ENCODE assay signal across 11 cellular contexts in the genomic region with DNA sequence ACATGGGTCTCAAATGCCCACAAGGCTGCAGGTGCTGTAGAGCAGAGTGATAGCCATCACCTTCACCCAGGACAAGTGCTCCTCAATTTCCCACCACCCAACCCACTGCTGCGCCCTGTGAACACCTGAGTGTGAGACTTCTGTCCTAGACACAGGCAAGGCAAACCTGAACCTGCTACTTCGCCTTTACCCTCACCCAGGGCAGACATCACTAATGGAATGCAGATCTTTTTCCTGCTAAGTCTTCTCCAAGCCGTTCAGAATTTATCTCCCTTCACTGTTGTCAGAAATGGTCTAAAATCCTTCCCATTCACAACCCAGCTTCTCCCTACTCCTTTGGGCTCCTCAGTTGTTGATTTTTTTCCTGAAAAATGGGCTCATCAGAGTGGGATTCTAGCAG.
DNase-seq lines count a peak whose midpoint lies in the region; ATAC-seq and TF ChIP-seq lines count a peak whose summit lies in the region.
"Had no signal": no experiment of that assay in that cellular context is flagged by ENCODE, and none has a peak within 500 bp of the region (broad histone marks: within the 10 kb centered on the region; RNA-seq: fewer than 3 reads in every experiment).

No MANE protein-coding gene starts in this region.

- no peak for TF ChIP-seq POLR2A in spleen (IDR thresholded peaks at IDR 0.05)

- 70 to 87% (median 77%) methylated on average over 3 of the region's 3 CpGs for WGBS in spleen, 5 donors

- intact Hi-C loops in spleen (cut with DNase I; ENCODE audit: low total_unique reads) = no loop called here

- H3K27ac Mint-ChIP-seq in activated CD4-positive, alpha-beta T cell treated with anti-CD3 and anti-CD28 coated beads, Interleukin-2, amount 10 ng/mL, durations not matched to agents 7 days and 5 days = peak overlapping the region; percentile 94
- H3K27ac Mint-ChIP-seq in T-cell = peak overlapping the region; percentile 93 to 94

- POLR2A ChIA-PET in activated CD4-positive, alpha-beta T cell treated with anti-CD3 and anti-CD28 coated beads, Interleukin-2, amount 10 ng/mL, durations not matched to agents 7 days and 5 days (lab: Charles Lee) = no interaction called here
- POLR2A ChIA-PET in T-cell (lab: Charles Lee) = interaction anchor here in 1 of 2 donors (0.6 kb wide), 1 partner anchor 11 kb away, joined by 4 read pairs; no protein-coding TSS in a partner anchor

- H3K27me3 ChIP-seq in effector memory CD4-positive, alpha-beta T cell (replicated peaks; ENCODE audit: control insufficient read depth, insufficient read depth, low read length, poor library complexity, severe bottlenecking) = no peaks in the 10 kb centered on the region
- H3K27me3 ChIP-seq in spleen (replicated peaks in 1 of 7) = no peaks in the 10 kb centered on the region

- no peaks in the 10 kb centered on the region for H3K9me3 ChIP-seq in effector memory CD4-positive, alpha-beta T cell (ENCODE audit: control insufficient read depth, low read length)
- H3K9me3 ChIP-seq in spleen = peaks cover 0 to 5% (median 0%) of the 10 kb centered on the region in 8 donors
- H3K9me3 ChIP-seq: thoracic aorta had no signal

- H3K4me3 Mint-ChIP-seq in activated CD4-positive, alpha-beta T cell treated with anti-CD3 and anti-CD28 coated beads, Interleukin-2, amount 10 ng/mL, durations not matched to agents 7 days and 5 days = peak overlapping the region; percentile 55
- H3K4me3 Mint-ChIP-seq in T-cell = peak overlapping the region; percentile 67 to 76 (median 69)

- no peak overlapping the region for H3K4me3 ChIP-seq in effector memory CD4-positive, alpha-beta T cell (ENCODE audit: insufficient read depth, low read depth, low read length, poor library complexity, severe bottlenecking)
- peak overlapping the region in 1 of 8 donors; percentile 60 for H3K4me3 ChIP-seq in spleen
- H3K4me3 ChIP-seq: thoracic aorta had no signal

- TF ChIP-seq CTCF in spleen (IDR thresholded peaks at IDR 0.05 in 8 of 11, conservative IDR thresholded peaks at IDR 0.05 in 3 of 11) = no peak

- peaks cover 60% of the 10 kb centered on the region for H3K4me1 ChIP-seq in effector memory CD4-positive, alpha-beta T cell (ENCODE audit: control insufficient read depth, insufficient read depth, low read length, poor library complexity, severe bottlenecking)
- H3K4me1 ChIP-seq in spleen = peaks cover 41 to 100% (median 94%) of the 10 kb centered on the region in 6 donors

- no peaks in the 10 kb centered on the region for H3K27me3 Mint-ChIP-seq in activated CD4-positive, alpha-beta T cell treated with anti-CD3 and anti-CD28 coated beads, Interleukin-2, amount 10 ng/mL, durations not matched to agents 7 days and 5 days
- H3K27me3 Mint-ChIP-seq in T-cell = no peaks in the 10 kb centered on the region

- H3K27ac ChIP-seq in effector memory CD4-positive, alpha-beta T cell (ENCODE audit: insufficient read depth, low read length, poor library complexity, severe bottlenecking) = peak overlapping the region; percentile 82
- peak overlapping the region; percentile 45 to 97 (median 87) for H3K27ac ChIP-seq in spleen
- H3K27ac ChIP-seq: thoracic aorta had no signal

- peaks cover 60% of the 10 kb centered on the region for H3K36me3 Mint-ChIP-seq in activated CD4-positive, alpha-beta T cell treated with anti-CD3 and anti-CD28 coated beads, Interleukin-2, amount 10 ng/mL, durations not matched to agents 7 days and 5 days (ENCODE audit: low read depth)
- peaks cover 20% of the 10 kb centered on the region for H3K36me3 Mint-ChIP-seq in T-cell

- CTCF ChIA-PET in activated CD4-positive, alpha-beta T cell treated with anti-CD3 and anti-CD28 coated beads, Interleukin-2, amount 10 ng/mL, durations not matched to agents 7 days and 5 days (lab: Charles Lee) = no interaction called here
- CTCF ChIA-PET in T-cell (lab: Charles Lee) = interaction anchor here in 1 of 2 donors (0.6 to 0.7 kb wide), 5 partner anchors 28 to 111 kb away, joined by 3 to 6 read pairs (median 3); no protein-coding TSS in a partner anchor

- ATAC-seq in T-cell (replicated peaks in 1 of 4) (no peak), GM19023 (IDR thresholded peaks at IDR 0.05; ENCODE audit: unreplicated experiment) (no peak), GM19328 (IDR thresholded peaks at IDR 0.05; ENCODE audit: unreplicated experiment) (no peak)

- H3K9me3 Mint-ChIP-seq in activated CD4-positive, alpha-beta T cell treated with anti-CD3 and anti-CD28 coated beads, Interleukin-2, amount 10 ng/mL, durations not matched to agents 7 days and 5 days = peaks cover 13% of the 10 kb centered on the region
- H3K9me3 Mint-ChIP-seq in T-cell = peaks cover 0 to 4% (median 0%) of the 10 kb centered on the region in 3 donors

- no peak for DNase-seq in activated CD4-positive, alpha-beta T cell treated with anti-CD3 and anti-CD28 coated beads, Interleukin-2, amount 10 ng/mL, durations not matched to agents 7 days and 5 days
- no peak for DNase-seq in activated CD4-positive, alpha-beta T cell treated with anti-CD3 and anti-CD28 coated beads, Interleukin-2, amount 50 U/mL, for 48 hours
- no peak for DNase-seq in T-cell
- DNase-seq in effector memory CD4-positive, alpha-beta T cell = no peak
- DNase-seq in spleen = no peak
- DNase-seq in EL = no peak
- DNase-seq: anterior cingulate cortex, NCI-H1092 had no signal

- H3K4me1 Mint-ChIP-seq in activated CD4-positive, alpha-beta T cell treated with anti-CD3 and anti-CD28 coated beads, Interleukin-2, amount 10 ng/mL, durations not matched to agents 7 days and 5 days = peaks cover 87% of the 10 kb centered on the region
- H3K4me1 Mint-ChIP-seq in T-cell = peaks cover 80 to 99% (median 90%) of the 10 kb centered on the region in 3 donors

- no peaks in the 10 kb centered on the region for H3K36me3 ChIP-seq in effector memory CD4-positive, alpha-beta T cell (ENCODE audit: control insufficient read depth, insufficient read depth, low read length)
- H3K36me3 ChIP-seq in spleen = peaks cover 0 to 20% (median 0%) of the 10 kb centered on the region in 6 donors
- H3K36me3 ChIP-seq: thoracic aorta had no signal
